26 cellular contexts compared by ENCODE assay signal in the genomic region with DNA sequence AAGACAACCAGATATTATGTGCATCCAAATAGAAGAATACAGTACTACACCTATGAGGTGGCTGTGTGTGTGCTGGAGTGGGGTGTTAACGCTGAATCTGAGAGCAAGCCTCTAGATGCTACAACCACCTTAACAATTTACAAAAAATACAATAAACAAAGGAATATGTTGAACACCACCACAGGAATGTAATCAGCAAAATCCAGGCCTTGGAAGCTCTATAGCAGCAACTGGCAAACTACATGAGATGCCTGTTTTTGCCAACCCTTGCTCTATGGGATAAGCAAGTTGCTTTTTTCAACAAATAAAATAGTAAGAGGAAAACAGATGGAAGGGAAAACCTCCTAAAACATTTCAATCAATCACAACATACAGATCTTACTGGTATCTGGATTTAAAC. TPM values are rescaled to one million over a fixed set of nuclear protein-coding genes. Genes with fewer than 3 reads are reported as not detected.
A peak's percentile ranks its signal among the peaks of the same experiment; 100 is the strongest.
DNase-seq lines count a peak whose midpoint lies in the region; ATAC-seq lines count a peak whose summit lies in the region.
"Had no signal": no experiment of that assay in that cellular context is flagged by ENCODE, and none has a peak within 500 bp of the region (broad histone marks: within the 10 kb centered on the region; RNA-seq: fewer than 3 reads in every experiment).

No MANE protein-coding gene starts in this region.

- no peaks in the 10 kb centered on the region for H3K27me3 Mint-ChIP-seq in CD4-positive, alpha-beta memory T cell
- H3K27me3 Mint-ChIP-seq in activated T-helper 17 cell treated with anti-CD3 and anti-CD28 coated beads, Interleukin-2, amount 50 U/mL, for 72 hours: no peaks in the 10 kb centered on the region
- H3K27me3 Mint-ChIP-seq in immature natural killer cell (ENCODE audit: low read depth in 3 of 3): peaks cover 0 to 6% (median 0%) of the 10 kb centered on the region in 3 donors
- H3K27me3 Mint-ChIP-seq: activated CD8-positive, alpha-beta memory T cell treated with anti-CD3 and anti-CD28 coated beads, Interleukin-2, amount 10 ng/mL, durations not matched to agents 7 days and 5 days; naive B cell had no signal

- H3K4me3 ChIP-seq in CD4-positive, alpha-beta memory T cell (ENCODE audit: low read length in 2 of 2): no peak overlapping the region
- no peak overlapping the region for H3K4me3 ChIP-seq in aorta (ENCODE audit: low read length in 2 of 2)
- H3K4me3 ChIP-seq: dorsolateral prefrontal cortex, MG63, SK-N-MC had no signal

- intact Hi-C loops in CD4-positive, alpha-beta memory T cell (cut with micrococcal nuclease): no loop called here
- intact Hi-C loops in aorta (cut with DNase I): no loop called here

- no peak for DNase-seq in activated CD4-positive, CD25-positive, alpha-beta regulatory T cell treated with anti-CD3 and anti-CD28 coated beads, Interleukin-2, amount 50 U/mL, for 72 hours
- DNase-seq in CD4-positive, alpha-beta memory T cell: no peak
- no peak for DNase-seq in immature natural killer cell
- no peak for DNase-seq in RPMI8226
- DNase-seq in aorta: no peak
- DNase-seq in NCI-H146 (lab: John Stamatoyannopoulos, UW): no peak
- DNase-seq: activated CD4-positive, alpha-beta T cell treated with anti-CD3 and anti-CD28 coated beads for 1 hour; activated CD8-positive, alpha-beta memory T cell treated with anti-CD3 and anti-CD28 coated beads, Interleukin-2, amount 10 ng/mL, durations not matched to agents 7 days and 5 days; activated effector memory CD4-positive, alpha-beta T cell treated with Interleukin-2 at 50 U/mL for 16 hours; amniotic stem cell; BE2C; central memory CD4-positive, alpha-beta T cell; dorsolateral prefrontal cortex; foreskin keratinocyte; MG63; naive B cell; NCI-H1694; NCI-H2171 treated with DMSO at 0.1 percent for 48 hours; NCI-H526 treated with DMSO at 0.1 percent for 48 hours; right cardiac atrium; T1000 had no signal

- no peaks in the 10 kb centered on the region for H3K9me3 Mint-ChIP-seq in CD4-positive, alpha-beta memory T cell
- H3K9me3 Mint-ChIP-seq in activated T-helper 17 cell treated with anti-CD3 and anti-CD28 coated beads, Interleukin-2, amount 50 U/mL, for 72 hours: no peaks in the 10 kb centered on the region
- H3K9me3 Mint-ChIP-seq in immature natural killer cell: no peaks in the 10 kb centered on the region
- H3K9me3 Mint-ChIP-seq: naive B cell had no signal

- H3K9me3 ChIP-seq in CD4-positive, alpha-beta memory T cell (ENCODE audit: control insufficient read depth in 1 of 2, low read length in 2 of 2): no peaks in the 10 kb centered on the region
- H3K9me3 ChIP-seq in aorta (ENCODE audit: control insufficient read depth, low read length): no peaks in the 10 kb centered on the region
- H3K9me3 ChIP-seq: BE2C, MG63 had no signal

- peak overlapping the region in 3 of 8 donors; percentile 13 to 70 (median 24) for H3K4me3 Mint-ChIP-seq in CD4-positive, alpha-beta memory T cell
- no peak overlapping the region for H3K4me3 Mint-ChIP-seq in activated T-helper 17 cell treated with anti-CD3 and anti-CD28 coated beads, Interleukin-2, amount 50 U/mL, for 72 hours
- H3K4me3 Mint-ChIP-seq in immature natural killer cell: no peak overlapping the region
- H3K4me3 Mint-ChIP-seq: activated CD8-positive, alpha-beta memory T cell treated with anti-CD3 and anti-CD28 coated beads, Interleukin-2, amount 10 ng/mL, durations not matched to agents 7 days and 5 days; naive B cell had no signal

- peaks cover 38 to 59% (median 51%) of the 10 kb centered on the region in 4 donors for H3K4me1 Mint-ChIP-seq in CD4-positive, alpha-beta memory T cell
- peaks cover 26% of the 10 kb centered on the region for H3K4me1 Mint-ChIP-seq in activated T-helper 17 cell treated with anti-CD3 and anti-CD28 coated beads, Interleukin-2, amount 50 U/mL, for 72 hours
- peaks cover 51 to 73% of the 10 kb centered on the region in 2 donors for H3K4me1 Mint-ChIP-seq in immature natural killer cell

- H3K36me3 ChIP-seq in CD4-positive, alpha-beta memory T cell (ENCODE audit: insufficient read depth, low read length): peaks cover 22% of the 10 kb centered on the region
- H3K36me3 ChIP-seq in aorta (ENCODE audit: control insufficient read depth in 1 of 2, insufficient read depth in 2 of 2, low read length in 1 of 2): no peaks in the 10 kb centered on the region

- no peak overlapping the region for H3K27ac ChIP-seq in CD4-positive, alpha-beta memory T cell (ENCODE audit: low read depth, low read length)
- H3K27ac ChIP-seq in aorta (ENCODE audit: low read depth in 1 of 2, low read length in 2 of 2): no peak overlapping the region
- H3K27ac ChIP-seq: foreskin keratinocyte, HL-60, SK-N-MC had no signal

- ATAC-seq in activated CD4-positive, CD25-positive, alpha-beta regulatory T cell treated with anti-CD3 and anti-CD28 coated beads, Interleukin-2, amount 50 U/mL, for 24 hours: peak; percentile 25 to 36
- no peak for ATAC-seq in activated T-helper 17 cell treated with anti-CD3 and anti-CD28 coated beads, Interleukin-2, amount 50 U/mL, for 72 hours (replicated peaks)
- no peak for ATAC-seq in aorta (ENCODE audit: low FRiP score)
- ATAC-seq: activated CD8-positive, alpha-beta memory T cell treated with anti-CD3 and anti-CD28 coated beads, Interleukin-2, amount 10 ng/mL, durations not matched to agents 7 days and 5 days; foreskin keratinocyte; HepG2; right cardiac atrium had no signal

- CTCF ChIA-PET in CD4-positive, alpha-beta memory T cell (lab: Charles Lee; ENCODE audit: partially characterized antibody): interaction anchor here (0.7 kb wide), 1 partner anchor 47 kb away, joined by 3 read pairs; no protein-coding TSS in a partner anchor

- 96 to 98% methylated on average over 1 of the region's 1 CpG for WGBS in aorta, 2 donors

- no peaks in the 10 kb centered on the region for H3K27me3 ChIP-seq in CD4-positive, alpha-beta memory T cell (ENCODE audit: insufficient read depth, low read length)
- H3K27me3 ChIP-seq in aorta (ENCODE audit: control insufficient read depth in 1 of 2, insufficient read depth in 2 of 2, low read length in 1 of 2): no peaks in the 10 kb centered on the region
- H3K27me3 ChIP-seq: BE2C, dorsolateral prefrontal cortex, foreskin keratinocyte, MG63 had no signal

- peaks cover 38% of the 10 kb centered on the region for H3K4me1 ChIP-seq in CD4-positive, alpha-beta memory T cell (ENCODE audit: insufficient read depth, low read length)
- H3K4me1 ChIP-seq in aorta (ENCODE audit: control insufficient read depth in 1 of 2, insufficient read depth in 2 of 2, low read length in 2 of 2): no peaks in the 10 kb centered on the region
- H3K4me1 ChIP-seq: BE2C had no signal

- peaks cover 28 to 55% of the 10 kb centered on the region in 2 donors for H3K36me3 Mint-ChIP-seq in CD4-positive, alpha-beta memory T cell
- H3K36me3 Mint-ChIP-seq in activated T-helper 17 cell treated with anti-CD3 and anti-CD28 coated beads, Interleukin-2, amount 50 U/mL, for 72 hours (ENCODE audit: low read depth): peaks cover 96% of the 10 kb centered on the region
- H3K36me3 Mint-ChIP-seq in immature natural killer cell: peaks cover 5 to 17% (median 15%) of the 10 kb centered on the region in 3 donors

- H3K27ac Mint-ChIP-seq in CD4-positive, alpha-beta memory T cell: peak overlapping the region in 4 of 7 donors; percentile 20 to 59 (median 36)
- peak overlapping the region; percentile 38 for H3K27ac Mint-ChIP-seq in activated T-helper 17 cell treated with anti-CD3 and anti-CD28 coated beads, Interleukin-2, amount 50 U/mL, for 72 hours
- H3K27ac Mint-ChIP-seq in immature natural killer cell: peak overlapping the region; percentile 5 to 73 (median 66)

- POLR2A ChIA-PET in CD4-positive, alpha-beta memory T cell (lab: Charles Lee; ENCODE audit: partially characterized antibody): no interaction called here

RNA-seq across cellular contexts. Expression of a gene that starts 23.9 kb away (rescaled TPM):
- total RNA-seq in CD4-positive, alpha-beta memory T cell: 100 to 1,000 TPM; 149 to 153 TPM
- 10 to 100 TPM; 22.8 to 92.1 TPM for polyA plus RNA-seq in CD4-positive, alpha-beta memory T cell
- total RNA-seq in activated T-helper 17 cell treated with anti-CD3 and anti-CD28 coated beads, Interleukin-2, amount 50 U/mL, for 72 hours: 10 to 100 TPM; 62.8 to 94.6 TPM
- 100 to 1,000 TPM in 1 of 3 donors, 10 to 100 TPM in 2; 17.3 to 100 (median 66.7) TPM for polyA plus RNA-seq in immature natural killer cell
- 10 to 100 TPM; 93.0 to 99.5 TPM for total RNA-seq in aorta
- 10 to 100 TPM; 42.4 to 56.8 TPM for polyA plus RNA-seq in aorta

Comparison
In these comparisons a context has a peak if more than half of its experiments do, and no peak if none do; other contexts are left out.
1. ATAC-seq: peak in activated CD4-positive, CD25-positive, alpha-beta regulatory T cell treated with anti-CD3 and anti-CD28 coated beads, Interleukin-2, amount 50 U/mL, for 24 hours (2 of 2); none in activated T-helper 17 cell treated with anti-CD3 and anti-CD28 coated beads, Interleukin-2, amount 50 U/mL, for 72 hours (single experiment) and aorta (single experiment).
2. Peak in every context shown above with its lines, with median percentiles within 50 percentile points of each other: H3K27ac Mint-ChIP-seq.